ENCODE assay signal across 7 cellular contexts in genomic region chr20:20390393-20390792, GRCh38. TPM values are rescaled to one million over a fixed set of nuclear protein-coding genes. Genes with fewer than 3 reads are reported as not detected.
"Had no signal": no experiment of that assay in that cellular context is flagged by ENCODE, and none has a peak within 500 bp of the region (broad histone marks: within the 10 kb centered on the region; RNA-seq: fewer than 3 reads in every experiment).

No MANE protein-coding gene starts in this region.

- FAIRE-seq: H1, H54, HTR-8/SVneo had no signal

- DNase-seq: H9, HCEC 1CT had no signal

- ATAC-seq: GM23338 had no signal

- H3K4me2 ChIP-seq: GM23338 had no signal

- H2AFZ ChIP-seq: GM23338 had no signal

- H3K4me3 ChIP-seq: GM23338 had no signal

RNA-seq across cellular contexts. Expression of gene INSM1, which starts 22.5 kb away (rescaled TPM):
- polyA plus RNA-seq: IgD-negative memory B cell had no signal
